25 cellular contexts compared by ENCODE assay signal in genomic region chr4:128056396-128056795, GRCh38. TPM values are rescaled to one million over a fixed set of nuclear protein-coding genes. Genes with fewer than 3 reads are reported as not detected.
DNase-seq lines count a peak whose midpoint lies in the region; ATAC-seq, FAIRE-seq and TF ChIP-seq lines count a peak whose summit lies in the region.
"Had no signal": no experiment of that assay in that cellular context is flagged by ENCODE, and none has a peak within 500 bp of the region (broad histone marks: within the 10 kb centered on the region; RNA-seq: fewer than 3 reads in every experiment).

No MANE protein-coding gene starts in this region.

- no peak for TF ChIP-seq POLR2A in HepG2 (IDR thresholded peaks at IDR 0.05; ENCODE audit: insufficient read depth in 1 of 2, low read depth in 2 of 2, low read length in 2 of 2)
- TF ChIP-seq POLR2A in right lobe of liver (IDR thresholded peaks at IDR 0.05): no peak

- H3K4me3 Mint-ChIP-seq in WTC11 (no peak overlapping the region), neural crest cell (peak overlapping the region; percentile 11), mesothelial cell of epicardium (no peak overlapping the region)
- H3K4me3 Mint-ChIP-seq: B cell, HFFc6 had no signal

- POLR2A ChIA-PET in HepG2 (lab: Yijun Ruan, JAX): no interaction called here
- POLR2A ChIA-PET in WTC11 (lab: Charles Lee): interaction anchor here (0.9 to 1.2 kb wide), 2 partner anchors 91 to 175 kb away, joined by 3 read pairs; partner anchors contain the start of genes ABHD18, MFSD8 and PLK4

- in situ Hi-C loops in HepG2 (cut with HindIII; ENCODE audit: extremely low pct_ligation_motif_present, low pct_unique_long_range_greater_than_20kb): loop anchor here (10.0 kb wide), 1 partner anchor 92 kb away; the partner anchor contains the start of genes ABHD18 and MFSD8

- TF ChIP-seq CTCF in HepG2 (CRISPR knock-in tag; IDR thresholded peaks at IDR 0.05): no peak
- TF ChIP-seq CTCF in right lobe of liver (IDR thresholded peaks at IDR 0.05): no peak
- no peak for TF ChIP-seq CTCF in WTC11 (IDR thresholded peaks at IDR 0.05)
- no peak for TF ChIP-seq CTCF in neural crest cell (conservative IDR thresholded peaks at IDR 0.05)
- TF ChIP-seq CTCF in mesothelial cell of epicardium (IDR thresholded peaks at IDR 0.05; ENCODE audit: unreplicated experiment): no peak

- H3K79me2 ChIP-seq in HepG2 (ENCODE audit: insufficient read depth, low read length): no peaks in the 10 kb centered on the region

- no peaks in the 10 kb centered on the region for H3K9me3 Mint-ChIP-seq in WTC11
- no peaks in the 10 kb centered on the region for H3K9me3 Mint-ChIP-seq in neural crest cell
- H3K9me3 Mint-ChIP-seq in mesothelial cell of epicardium: no peaks in the 10 kb centered on the region
- H3K9me3 Mint-ChIP-seq: CD8-positive, alpha-beta memory T cell; HFFc6 had no signal

- no peaks in the 10 kb centered on the region for H3K9me3 ChIP-seq in HepG2 (ENCODE audit: low read length)
- H3K9me3 ChIP-seq in right lobe of liver: no peaks in the 10 kb centered on the region
- H3K9me3 ChIP-seq: BLaER1 had no signal

- H4K20me1 ChIP-seq in HepG2 (ENCODE audit: insufficient read depth, low read length): no peaks in the 10 kb centered on the region
- H4K20me1 ChIP-seq: BLaER1 had no signal

- H3K27me3 Mint-ChIP-seq in WTC11 (ENCODE audit: low read depth) (no peaks in the 10 kb centered on the region), neural crest cell (ENCODE audit: low read depth) (no peaks in the 10 kb centered on the region), mesothelial cell of epicardium (ENCODE audit: low read depth) (no peaks in the 10 kb centered on the region)

- H3K4me1 ChIP-seq in HepG2 (ENCODE audit: insufficient read depth, low read length): peaks cover 15% of the 10 kb centered on the region
- H3K4me1 ChIP-seq in right lobe of liver: no peaks in the 10 kb centered on the region

- FAIRE-seq in HepG2 (lab: Jason Lieb, UNC): no peak
- FAIRE-seq: A204.1, D721Med, GM12891, GM18507 had no signal

- no peak overlapping the region for H3K27ac ChIP-seq in HepG2 (ENCODE audit: extremely low read length, insufficient read depth, low read length)
- H3K27ac ChIP-seq in right lobe of liver: no peak overlapping the region
- H3K27ac ChIP-seq: 22Rv1, BLaER1, C4-2B had no signal

- TF ChIP-seq RAD21 in HepG2 (CRISPR knock-in tag; IDR thresholded peaks at IDR 0.05): no peak

- peak overlapping the region; percentile 31; the same call in 1 of the 2 replicates for H3K27ac Mint-ChIP-seq in WTC11
- no peak overlapping the region for H3K27ac Mint-ChIP-seq in neural crest cell (ENCODE audit: unreplicated experiment)
- no peak overlapping the region for H3K27ac Mint-ChIP-seq in mesothelial cell of epicardium
- H3K27ac Mint-ChIP-seq: B cell; CD4-positive, CD25-positive, alpha-beta regulatory T cell; CD8-positive, alpha-beta memory T cell; HFFc6 had no signal

- H3K36me3 Mint-ChIP-seq in WTC11: no peaks in the 10 kb centered on the region
- H3K36me3 Mint-ChIP-seq in neural crest cell (ENCODE audit: low read depth): no peaks in the 10 kb centered on the region
- no peaks in the 10 kb centered on the region for H3K36me3 Mint-ChIP-seq in mesothelial cell of epicardium
- H3K36me3 Mint-ChIP-seq: CD4-positive, CD25-positive, alpha-beta regulatory T cell had no signal

- H3K9ac ChIP-seq in HepG2 (ENCODE audit: insufficient read depth, low read depth, low read length): no peak overlapping the region
- H3K9ac ChIP-seq: BLaER1 had no signal

- H3K36me3 ChIP-seq in HepG2 (replicated peaks in 1 of 2; ENCODE audit: control insufficient read depth in 1 of 2, insufficient read depth in 2 of 2, low read length in 2 of 2) (no peaks in the 10 kb centered on the region), right lobe of liver (no peaks in the 10 kb centered on the region)
- H3K36me3 ChIP-seq: BLaER1 had no signal

- no peak overlapping the region for H2AFZ ChIP-seq in HepG2 (ENCODE audit: low read length)

- no peaks in the 10 kb centered on the region for H3K27me3 ChIP-seq in HepG2 (ENCODE audit: control insufficient read depth in 1 of 2, insufficient read depth in 2 of 2, low read length in 2 of 2)
- H3K27me3 ChIP-seq in right lobe of liver: no peaks in the 10 kb centered on the region
- H3K27me3 ChIP-seq: BLaER1 had no signal

- CTCF ChIA-PET in HepG2 (lab: Yijun Ruan, JAX; ENCODE audit: low intra/inter-chr PET ratio, low total read pairs) (no interaction called here), WTC11 (lab: Charles Lee) (interaction anchor here (1.3 kb wide), 2 partner anchors 91 to 175 kb away, joined by 3 read pairs; partner anchors contain the start of genes ABHD18 and MFSD8)

- TF ChIP-seq EP300 in HepG2 (IDR thresholded peaks at IDR 0.05; ENCODE audit: low read depth in 2 of 2, low read length in 2 of 2) (no peak), HepG2 (CRISPR knock-in tag; IDR thresholded peaks at IDR 0.05; ENCODE audit: borderline replicate concordance) (no peak)

- H3K4me3 ChIP-seq in HepG2 (replicated peaks in 1 of 3; ENCODE audit: insufficient read depth in 1 of 3, low read depth in 2 of 3, low read length in 3 of 3) (no peak overlapping the region), right lobe of liver (no peak overlapping the region)
- H3K4me3 ChIP-seq: BLaER1 had no signal

- no peak for ATAC-seq in HepG2
- no peak for ATAC-seq in right lobe of liver
- ATAC-seq in WTC11: no peak
- ATAC-seq: HCT116 had no signal

- H3K4me1 Mint-ChIP-seq in WTC11 (peaks cover 28% of the 10 kb centered on the region), neural crest cell (peaks cover 9% of the 10 kb centered on the region), mesothelial cell of epicardium (peaks cover 5% of the 10 kb centered on the region)

- DNase-seq in HepG2 (ENCODE audit: low spot score): no peak
- no peak for DNase-seq in right lobe of liver
- DNase-seq in WTC11 (ENCODE audit: low spot score): no peak
- no peak for DNase-seq in neural crest cell (ENCODE audit: low read depth, low spot score)
- DNase-seq in mesothelial cell of epicardium (ENCODE audit: low spot score in 2 of 2, unreplicated experiment in 2 of 2): no peak
- DNase-seq in activated effector memory CD4-positive, alpha-beta T cell treated with Interleukin-2 at 50 U/mL for 16 hours: no peak
- DNase-seq in GM19240 (ENCODE audit: insufficient read length, low spot score): no peak
- DNase-seq: CD4-positive, CD25-positive, alpha-beta regulatory T cell; CD8-positive, alpha-beta memory T cell; DMS 273 treated with DMSO at 0.1 percent for 48 hours; DMS53; DMS79 treated with DMSO at 0.1 percent for 48 hours; GF-D8; GOT3; H7; HFFc6 had no signal

- BruUV-seq in HepG2 (replicated peaks; lab: Mats Ljungman, UMichigan): no TSS peak

- no peak overlapping the region for H3K4me2 ChIP-seq in HepG2 (ENCODE audit: low read depth, low read length)
- H3K4me2 ChIP-seq: BLaER1 had no signal

- intact Hi-C loops in HepG2 (cut with micrococcal nuclease; ENCODE audit: unreplicated experiment): loop anchor here (10.0 kb wide), 1 partner anchor 242 kb away; no protein-coding TSS in a partner anchor
- intact Hi-C loops in right lobe of liver (cut with DNase I): no loop called here

TF ChIP-seq in HepG2, 621 proteins besides CTCF, POLR2A, EP300 and RAD21 (continues in another document):
- peak; percentile 66; the same call in 1 of the 2 replicates for TF ChIP-seq ZNF121 (CRISPR knock-in tag; IDR thresholded peaks at IDR 0.05)
- no peak for TF ChIP-seq ZNF605 (CRISPR knock-in tag; IDR thresholded peaks at IDR 0.05)

TF ChIP-seq in WTC11, 78 proteins besides CTCF, POLR2A, EP300 and RAD21 (continues in another document):
- TF ChIP-seq, protein P1, sequence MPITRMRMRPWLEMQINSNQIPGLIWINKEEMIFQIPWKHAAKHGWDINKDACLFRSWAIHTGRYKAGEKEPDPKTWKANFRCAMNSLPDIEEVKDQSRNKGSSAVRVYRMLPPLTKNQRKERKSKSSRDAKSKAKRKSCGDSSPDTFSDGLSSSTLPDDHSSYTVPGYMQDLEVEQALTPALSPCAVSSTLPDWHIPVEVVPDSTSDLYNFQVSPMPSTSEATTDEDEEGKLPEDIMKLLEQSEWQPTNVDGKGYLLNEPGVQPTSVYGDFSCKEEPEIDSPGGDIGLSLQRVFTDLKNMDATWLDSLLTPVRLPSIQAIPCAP (CRISPR knock-in tag; IDR thresholded peaks at IDR 0.05): no peak
- TF ChIP-seq SOX15 (CRISPR knock-in tag; IDR thresholded peaks at IDR 0.05): no peak
- no peak for TF ChIP-seq NR2C2 (CRISPR knock-in tag; IDR thresholded peaks at IDR 0.05)
- peak; percentile 56; the same call in 1 of the 2 replicates for TF ChIP-seq GTF2I (CRISPR knock-in tag; conservative IDR thresholded peaks at IDR 0.05)
- TF ChIP-seq NFYB (CRISPR knock-in tag; conservative IDR thresholded peaks at IDR 0.05; ENCODE audit: low read depth): no peak
- no peak for TF ChIP-seq OVOL2 (CRISPR knock-in tag; IDR thresholded peaks at IDR 0.05; ENCODE audit: borderline replicate concordance)
- no peak for TF ChIP-seq HMGA2 (CRISPR knock-in tag; IDR thresholded peaks at IDR 0.05)

RNA-seq across cellular contexts. Expression of gene LARP1B, which starts 4.7 kb away (rescaled TPM):
- total RNA-seq in HepG2 (2016; rRNA removed; fragmentation: Illumina TruSeq; extraction: Trizol) (52.7 and 57.1 TPM in 2 replicates), right lobe of liver (10 to 100 TPM; 27.4 to 42.0 (median 31.6) TPM), WTC11 (2021) (31.0 to 35.6 TPM (median 31.1 TPM) in 3 replicates), neural crest cell (15.6 and 16.9 TPM in 2 replicates), mesothelial cell of epicardium (18.8 to 19.9 TPM (median 19.7 TPM) in 3 replicates)
- 57.3 and 59.1 TPM in 2 replicates for total RNA-seq in HepG2 (2016; cell fraction: cytosol; rRNA removed; fragmentation: Illumina TruSeq; extraction: Trizol; ENCODE audit: low read depth)
- 50.4 and 54.7 TPM in 2 replicates for total RNA-seq in HepG2 (2016; cell fraction: insoluble cytoplasmic fraction; rRNA removed; fragmentation: Illumina TruSeq; extraction: Trizol)
- total RNA-seq in HepG2 (2016; cell fraction: membrane; rRNA removed; fragmentation: Illumina TruSeq; extraction: Trizol): 43.0 and 47.6 TPM in 2 replicates
- 55.4 and 59.3 TPM in 2 replicates for total RNA-seq in HepG2 (2016; cell fraction: nucleus; rRNA removed; fragmentation: Illumina TruSeq; extraction: Trizol)
- polyA plus RNA-seq in HepG2 (2011; rRNA removed): 17.0 and 19.2 TPM in 2 replicates
- 6.2 and 11.8 TPM in 2 replicates for polyA plus RNA-seq in HepG2 (2011; cell fraction: cytosol; rRNA removed)
- polyA plus RNA-seq in HepG2 (2011; cell fraction: nucleus; rRNA removed): 8.7 and 12.3 TPM in 2 replicates
- polyA plus RNA-seq in HepG2 (2012): 25.2 and 26.4 TPM in 2 replicates
- 9.9 and 10.0 TPM in 2 replicates for polyA plus RNA-seq in HepG2 (2016; cell fraction: cytosol; fragmentation: Illumina TruSeq; extraction: Trizol; ENCODE audit: low read depth)
- 48.3 and 48.7 TPM in 2 replicates for polyA plus RNA-seq in HepG2 (2016; cell fraction: insoluble cytoplasmic fraction; fragmentation: Illumina TruSeq; extraction: Trizol; ENCODE audit: low read depth)
- 20.6 and 21.4 TPM in 2 replicates for polyA plus RNA-seq in HepG2 (2016; cell fraction: membrane; fragmentation: Illumina TruSeq; extraction: Trizol; ENCODE audit: low read depth)
- 49.4 and 50.8 TPM in 2 replicates for polyA plus RNA-seq in HepG2 (2016; cell fraction: nucleus; fragmentation: Illumina TruSeq; extraction: Trizol; ENCODE audit: insufficient read depth, low read depth)
- 4.5 and 6.3 TPM in 2 replicates for polyA minus RNA-seq in HepG2 (2011; rRNA and poly(A)+ RNA removed; ENCODE audit: low replicate concordance)
- polyA minus RNA-seq in HepG2 (2011; cell fraction: cytosol; rRNA and poly(A)+ RNA removed): 14.9 and 21.8 TPM in 2 replicates
- polyA minus RNA-seq in HepG2 (2011; cell fraction: nucleus; rRNA and poly(A)+ RNA removed): 64.8 and 75.1 TPM in 2 replicates

Comparison
In these comparisons a context has a peak if more than half of its experiments do, and no peak if none do; other contexts are left out.
1. Of the 50 proteins assayed by ChIP-seq in both HepG2 and WTC11: peak only in HepG2: none; only in WTC11: none; in both: ZNF121; in neither: 49.